In the genomic region with DNA sequence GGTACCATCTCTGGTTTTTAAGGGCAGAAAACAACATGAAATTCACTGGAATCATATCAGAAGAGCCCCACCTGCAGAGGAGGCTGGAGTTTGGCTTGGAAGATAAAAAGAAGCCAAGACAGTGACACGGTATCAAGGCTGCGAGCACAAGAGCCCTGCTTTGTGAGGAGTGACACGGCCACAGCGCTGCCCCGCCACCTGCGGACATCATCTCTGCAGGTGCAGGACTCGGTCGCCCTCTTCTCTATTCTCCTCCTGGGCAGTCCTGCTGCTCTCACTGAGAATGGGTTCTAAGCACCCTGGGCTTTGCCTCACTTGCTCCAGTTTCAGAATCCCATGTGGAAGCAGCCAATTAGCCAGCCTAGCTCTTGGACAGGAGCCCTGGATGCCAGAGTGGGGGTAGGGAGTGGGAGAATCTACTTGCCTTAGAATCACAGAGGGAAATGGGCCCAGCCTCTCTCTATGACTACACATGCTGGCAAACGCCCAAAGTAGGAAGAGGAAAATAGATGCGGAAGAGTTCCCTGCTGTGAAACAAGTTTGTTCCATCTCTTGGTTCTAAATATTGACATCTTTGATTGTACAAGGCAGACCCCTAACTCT, we compare ENCODE assay signal across 1 cellular context.
TF ChIP-seq lines count a peak whose summit lies in the region.

No MANE protein-coding gene starts in this region.

TF ChIP-seq in HepG2, 621 proteins besides CTCF, POLR2A, EP300 and RAD21:
- no peak for TF ChIP-seq BHLHE40 (IDR thresholded peaks at IDR 0.05; ENCODE audit: low read length)
- no peak for TF ChIP-seq NCOA2 (CRISPR knock-in tag; IDR thresholded peaks at IDR 0.05)
- TF ChIP-seq JDP2 (CRISPR knock-in tag; IDR thresholded peaks at IDR 0.05; ENCODE audit: borderline replicate concordance) = no peak
- TF ChIP-seq HOXD1 (CRISPR knock-in tag; IDR thresholded peaks at IDR 0.05) = no peak
- no peak for TF ChIP-seq PHF5A (CRISPR knock-in tag; IDR thresholded peaks at IDR 0.05; ENCODE audit: low read depth, unreplicated experiment)
- TF ChIP-seq TBP (CRISPR knock-in tag; IDR thresholded peaks at IDR 0.05) = no peak
- no peak for TF ChIP-seq MYPOP (CRISPR knock-in tag; IDR thresholded peaks at IDR 0.05)
- TF ChIP-seq, protein P1, sequence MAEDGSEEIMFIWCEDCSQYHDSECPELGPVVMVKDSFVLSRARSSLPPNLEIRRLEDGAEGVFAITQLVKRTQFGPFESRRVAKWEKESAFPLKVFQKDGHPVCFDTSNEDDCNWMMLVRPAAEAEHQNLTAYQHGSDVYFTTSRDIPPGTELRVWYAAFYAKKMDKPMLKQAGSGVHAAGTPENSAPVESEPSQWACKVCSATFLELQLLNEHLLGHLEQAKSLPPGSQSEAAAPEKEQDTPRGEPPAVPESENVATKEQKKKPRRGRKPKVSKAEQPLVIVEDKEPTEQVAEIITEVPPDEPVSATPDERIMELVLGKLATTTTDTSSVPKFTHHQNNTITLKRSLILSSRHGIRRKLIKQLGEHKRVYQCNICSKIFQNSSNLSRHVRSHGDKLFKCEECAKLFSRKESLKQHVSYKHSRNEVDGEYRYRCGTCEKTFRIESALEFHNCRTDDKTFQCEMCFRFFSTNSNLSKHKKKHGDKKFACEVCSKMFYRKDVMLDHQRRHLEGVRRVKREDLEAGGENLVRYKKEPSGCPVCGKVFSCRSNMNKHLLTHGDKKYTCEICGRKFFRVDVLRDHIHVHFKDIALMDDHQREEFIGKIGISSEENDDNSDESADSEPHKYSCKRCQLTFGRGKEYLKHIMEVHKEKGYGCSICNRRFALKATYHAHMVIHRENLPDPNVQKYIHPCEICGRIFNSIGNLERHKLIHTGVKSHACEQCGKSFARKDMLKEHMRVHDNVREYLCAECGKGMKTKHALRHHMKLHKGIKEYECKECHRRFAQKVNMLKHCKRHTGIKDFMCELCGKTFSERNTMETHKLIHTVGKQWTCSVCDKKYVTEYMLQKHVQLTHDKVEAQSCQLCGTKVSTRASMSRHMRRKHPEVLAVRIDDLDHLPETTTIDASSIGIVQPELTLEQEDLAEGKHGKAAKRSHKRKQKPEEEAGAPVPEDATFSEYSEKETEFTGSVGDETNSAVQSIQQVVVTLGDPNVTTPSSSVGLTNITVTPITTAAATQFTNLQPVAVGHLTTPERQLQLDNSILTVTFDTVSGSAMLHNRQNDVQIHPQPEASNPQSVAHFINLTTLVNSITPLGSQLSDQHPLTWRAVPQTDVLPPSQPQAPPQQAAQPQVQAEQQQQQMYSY (CRISPR knock-in tag; IDR thresholded peaks at IDR 0.05) = no peak
- TF ChIP-seq, protein P2, sequence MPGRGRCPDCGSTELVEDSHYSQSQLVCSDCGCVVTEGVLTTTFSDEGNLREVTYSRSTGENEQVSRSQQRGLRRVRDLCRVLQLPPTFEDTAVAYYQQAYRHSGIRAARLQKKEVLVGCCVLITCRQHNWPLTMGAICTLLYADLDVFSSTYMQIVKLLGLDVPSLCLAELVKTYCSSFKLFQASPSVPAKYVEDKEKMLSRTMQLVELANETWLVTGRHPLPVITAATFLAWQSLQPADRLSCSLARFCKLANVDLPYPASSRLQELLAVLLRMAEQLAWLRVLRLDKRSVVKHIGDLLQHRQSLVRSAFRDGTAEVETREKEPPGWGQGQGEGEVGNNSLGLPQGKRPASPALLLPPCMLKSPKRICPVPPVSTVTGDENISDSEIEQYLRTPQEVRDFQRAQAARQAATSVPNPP (CRISPR knock-in tag; IDR thresholded peaks at IDR 0.05) = no peak
- no peak for TF ChIP-seq SIN3B (IDR thresholded peaks at IDR 0.05; ENCODE audit: low read length)
- no peak for TF ChIP-seq HMGXB3 (CRISPR knock-in tag; IDR thresholded peaks at IDR 0.05; ENCODE audit: borderline replicate concordance)
- TF ChIP-seq THRA (CRISPR knock-in tag; IDR thresholded peaks at IDR 0.05; ENCODE audit: borderline replicate concordance) = no peak
- TF ChIP-seq PPARG (CRISPR knock-in tag; conservative IDR thresholded peaks at IDR 0.05) = no peak
- TF ChIP-seq ZNF562 (CRISPR knock-in tag; IDR thresholded peaks at IDR 0.05; ENCODE audit: borderline replicate concordance) = no peak
- no peak for TF ChIP-seq ZNF10 (CRISPR knock-in tag; IDR thresholded peaks at IDR 0.05; ENCODE audit: borderline replicate concordance, low read depth)
